In the genomic region with DNA sequence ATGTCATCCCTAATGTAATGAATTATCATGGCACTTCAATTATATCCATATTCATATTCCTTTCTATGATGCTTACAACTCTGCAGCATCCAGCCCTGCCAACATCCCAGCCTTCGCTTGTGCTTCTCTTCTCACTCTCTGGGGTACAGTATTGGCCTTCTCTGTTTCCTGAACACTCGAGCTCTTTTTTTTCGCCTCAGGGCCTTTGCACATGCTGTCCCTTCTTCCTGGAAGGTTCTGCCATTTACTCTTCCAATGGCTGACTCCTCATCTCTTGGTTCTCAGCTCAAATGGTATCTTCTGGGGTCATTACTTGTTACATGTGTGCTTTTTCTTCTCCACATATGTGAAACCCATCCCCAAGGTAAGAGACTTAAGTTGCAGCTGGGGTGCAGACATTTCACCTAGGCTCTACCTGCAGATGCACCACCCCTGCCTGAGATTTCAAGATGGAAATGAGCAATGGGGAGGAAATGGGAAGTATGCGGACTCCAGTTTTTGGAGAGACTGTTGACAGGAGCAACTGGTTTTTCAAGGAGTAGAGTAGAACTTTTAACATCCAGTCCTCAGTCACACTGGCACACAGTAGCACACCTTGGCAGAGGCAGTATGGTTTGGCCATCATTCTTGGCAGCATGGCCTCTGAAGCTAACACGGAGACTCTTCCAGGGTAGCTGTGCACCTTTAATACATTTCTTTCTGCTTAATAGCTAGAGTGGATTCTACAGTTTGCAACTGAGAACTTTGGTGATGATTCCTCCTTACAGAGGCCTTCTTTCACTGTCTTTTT, we compare ENCODE assay signal across 24 cellular contexts. TPM values are rescaled to one million over a fixed set of nuclear protein-coding genes. Genes with fewer than 3 reads are reported as not detected.
DNase-seq lines count a peak whose midpoint lies in the region; ATAC-seq, FAIRE-seq and TF ChIP-seq lines count a peak whose summit lies in the region.
"Had no signal": no experiment of that assay in that cellular context is flagged by ENCODE, and none has a peak within 500 bp of the region (broad histone marks: within the 10 kb centered on the region; RNA-seq: fewer than 3 reads in every experiment).

No MANE protein-coding gene starts in this region.

- peak; percentile 78 for FAIRE-seq in GM12891 (lab: Jason Lieb, UNC)
- FAIRE-seq: D721Med, H54, K562 had no signal

- H3K4me3 ChIP-seq in GM23338: no peak overlapping the region
- H3K4me3 ChIP-seq: GM23248, K562 had no signal

- ATAC-seq in left lobe of liver (peak; percentile 67), GM23338 (no peak)
- ATAC-seq: K562 had no signal

- no peaks in the 10 kb centered on the region; the same call in 1 of the 2 replicates for H3F3A ChIP-seq in GM23338 (replicated peaks; ENCODE audit: low read depth)

- H3K36me3 ChIP-seq in GM23338 (ENCODE audit: insufficient read depth): peaks cover 1% of the 10 kb centered on the region; the same call in 1 of the 2 replicates
- H3K36me3 ChIP-seq: BE2C had no signal

- H3K4me3 Mint-ChIP-seq in GM23338: no peak overlapping the region
- H3K4me3 Mint-ChIP-seq: CD4-positive, alpha-beta T cell; HFFc6 had no signal

- H3K36me3 Mint-ChIP-seq in GM23338 (ENCODE audit: low read depth): peaks cover 15% of the 10 kb centered on the region

- H3K27me3 Mint-ChIP-seq in GM23338 (ENCODE audit: insufficient read depth, low read depth, poor library complexity): peaks cover 6% of the 10 kb centered on the region

- H3K27ac ChIP-seq in C4-2B (peak overlapping the region; percentile 34; the same call in 1 of the 2 replicates), VCaP (peak overlapping the region; percentile 22; the same call in 1 of the 2 replicates), GM23338 (ENCODE audit: low read depth) (no peak overlapping the region)
- H3K27ac ChIP-seq: GM23248, HL-60 had no signal

- H3K9me3 Mint-ChIP-seq in GM23338: no peaks in the 10 kb centered on the region
- H3K9me3 Mint-ChIP-seq: CD4-positive, alpha-beta T cell; HFFc6 had no signal

- TF ChIP-seq CTCF in C4-2B (conservative IDR thresholded peaks at IDR 0.05) (no peak), VCaP (conservative IDR thresholded peaks at IDR 0.05) (no peak), GM23338 (conservative IDR thresholded peaks at IDR 0.05; ENCODE audit: low read depth in 2 of 2) (no peak)

- H2AFZ ChIP-seq in GM23338: no peak overlapping the region
- H2AFZ ChIP-seq: GM23248 had no signal

- H3K4me1 Mint-ChIP-seq in GM23338: peaks cover 4% of the 10 kb centered on the region

- H3K9me2 ChIP-seq in GM23338 (ENCODE audit: insufficient read depth): no peaks in the 10 kb centered on the region

- no peak for TF ChIP-seq POLR2A in GM12891 (IDR thresholded peaks at IDR 0.05; ENCODE audit: low read depth, low read length)

- H3K4me2 ChIP-seq in GM23338: no peak overlapping the region

- no peaks in the 10 kb centered on the region for H3K79me2 ChIP-seq in GM23338 (replicated peaks; ENCODE audit: insufficient read depth)

- H3K27ac Mint-ChIP-seq in GM23338: no peak overlapping the region
- H3K27ac Mint-ChIP-seq: CD4-positive, alpha-beta T cell; HFFc6 had no signal

- no peaks in the 10 kb centered on the region for H3K27me3 ChIP-seq in GM23338 (ENCODE audit: insufficient read depth)
- H3K27me3 ChIP-seq: BE2C had no signal

- DNase-seq in GM12891 (ENCODE audit: insufficient read length, low spot score): no peak
- peak; percentile 50 for DNase-seq in left lobe of liver (ENCODE audit: low spot score)
- DNase-seq in activated CD8-positive, alpha-beta memory T cell treated with anti-CD3 and anti-CD28 coated beads for 24 hours: no peak
- DNase-seq in SHP77 treated with DMSO at 0.1 percent for 48 hours (lab: John Stamatoyannopoulos, UW): no peak
- DNase-seq in GM23338 (ENCODE audit: low spot score): no peak
- DNase-seq: ACHN; BE2C; C1 segment of cervical spinal cord; Caco-2; CD4-positive, alpha-beta T cell; DMS153; DMS79; GDM1; GM23248; HCEC 1CT; HFFc6; IMR-90 had no signal

- no peaks in the 10 kb centered on the region for H4K20me1 ChIP-seq in GM23338 (replicated peaks; ENCODE audit: insufficient read depth)

- H3K4me1 ChIP-seq in GM23338 (ENCODE audit: insufficient read depth): no peaks in the 10 kb centered on the region
- H3K4me1 ChIP-seq: BE2C had no signal

TF ChIP-seq in GM12891, 5 proteins besides CTCF, POLR2A, EP300 and RAD21:
- TF ChIP-seq TAF1 (IDR thresholded peaks at IDR 0.05; ENCODE audit: low read depth, low read length) (no peak), SPI1 (IDR thresholded peaks at IDR 0.05; ENCODE audit: low read depth, low read length) (no peak), PAX5 (IDR thresholded peaks at IDR 0.05; ENCODE audit: insufficient read depth, low read length, severe bottlenecking) (no peak), POU2F2 (IDR thresholded peaks at IDR 0.05; ENCODE audit: low read depth, low read length) (no peak), POLR2AphosphoS5 (IDR thresholded peaks at IDR 0.05; ENCODE audit: low read depth, low read length) (no peak)
TF ChIP-seq in GM12891: peak in this region for 0.

TF ChIP-seq in GM23338, 12 proteins besides CTCF, POLR2A, EP300 and RAD21 (continues in another document):
- TF ChIP-seq EZH2phosphoT487 (IDR thresholded peaks at IDR 0.05; ENCODE audit: unreplicated experiment) (no peak), JUNB (IDR thresholded peaks at IDR 0.05; ENCODE audit: unreplicated experiment) (no peak), EZH2 (IDR thresholded peaks at IDR 0.05; ENCODE audit: low read depth, unreplicated experiment) (no peak), ZNF114 (CRISPR knock-in tag; IDR thresholded peaks at IDR 0.05) (no peak), NANOG (IDR thresholded peaks at IDR 0.05; ENCODE audit: borderline replicate concordance) (no peak), STAT1 (IDR thresholded peaks at IDR 0.05; ENCODE audit: unreplicated experiment) (no peak), POLR2AphosphoS5 (IDR thresholded peaks at IDR 0.05; ENCODE audit: low read depth) (no peak)
- TF ChIP-seq, protein P1, sequence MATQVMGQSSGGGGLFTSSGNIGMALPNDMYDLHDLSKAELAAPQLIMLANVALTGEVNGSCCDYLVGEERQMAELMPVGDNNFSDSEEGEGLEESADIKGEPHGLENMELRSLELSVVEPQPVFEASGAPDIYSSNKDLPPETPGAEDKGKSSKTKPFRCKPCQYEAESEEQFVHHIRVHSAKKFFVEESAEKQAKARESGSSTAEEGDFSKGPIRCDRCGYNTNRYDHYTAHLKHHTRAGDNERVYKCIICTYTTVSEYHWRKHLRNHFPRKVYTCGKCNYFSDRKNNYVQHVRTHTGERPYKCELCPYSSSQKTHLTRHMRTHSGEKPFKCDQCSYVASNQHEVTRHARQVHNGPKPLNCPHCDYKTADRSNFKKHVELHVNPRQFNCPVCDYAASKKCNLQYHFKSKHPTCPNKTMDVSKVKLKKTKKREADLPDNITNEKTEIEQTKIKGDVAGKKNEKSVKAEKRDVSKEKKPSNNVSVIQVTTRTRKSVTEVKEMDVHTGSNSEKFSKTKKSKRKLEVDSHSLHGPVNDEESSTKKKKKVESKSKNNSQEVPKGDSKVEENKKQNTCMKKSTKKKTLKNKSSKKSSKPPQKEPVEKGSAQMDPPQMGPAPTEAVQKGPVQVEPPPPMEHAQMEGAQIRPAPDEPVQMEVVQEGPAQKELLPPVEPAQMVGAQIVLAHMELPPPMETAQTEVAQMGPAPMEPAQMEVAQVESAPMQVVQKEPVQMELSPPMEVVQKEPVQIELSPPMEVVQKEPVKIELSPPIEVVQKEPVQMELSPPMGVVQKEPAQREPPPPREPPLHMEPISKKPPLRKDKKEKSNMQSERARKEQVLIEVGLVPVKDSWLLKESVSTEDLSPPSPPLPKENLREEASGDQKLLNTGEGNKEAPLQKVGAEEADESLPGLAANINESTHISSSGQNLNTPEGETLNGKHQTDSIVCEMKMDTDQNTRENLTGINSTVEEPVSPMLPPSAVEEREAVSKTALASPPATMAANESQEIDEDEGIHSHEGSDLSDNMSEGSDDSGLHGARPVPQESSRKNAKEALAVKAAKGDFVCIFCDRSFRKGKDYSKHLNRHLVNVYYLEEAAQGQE (IDR thresholded peaks at IDR 0.05; ENCODE audit: unreplicated experiment): no peak
- TF ChIP-seq, protein P2, sequence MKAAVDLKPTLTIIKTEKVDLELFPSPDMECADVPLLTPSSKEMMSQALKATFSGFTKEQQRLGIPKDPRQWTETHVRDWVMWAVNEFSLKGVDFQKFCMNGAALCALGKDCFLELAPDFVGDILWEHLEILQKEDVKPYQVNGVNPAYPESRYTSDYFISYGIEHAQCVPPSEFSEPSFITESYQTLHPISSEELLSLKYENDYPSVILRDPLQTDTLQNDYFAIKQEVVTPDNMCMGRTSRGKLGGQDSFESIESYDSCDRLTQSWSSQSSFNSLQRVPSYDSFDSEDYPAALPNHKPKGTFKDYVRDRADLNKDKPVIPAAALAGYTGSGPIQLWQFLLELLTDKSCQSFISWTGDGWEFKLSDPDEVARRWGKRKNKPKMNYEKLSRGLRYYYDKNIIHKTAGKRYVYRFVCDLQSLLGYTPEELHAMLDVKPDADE (IDR thresholded peaks at IDR 0.05): no peak

RNA-seq across cellular contexts. Expression of a gene that starts 42.4 kb away (rescaled TPM):
- polyA plus RNA-seq in GM12891 (2012; ENCODE audit: low read depth, missing spikeins): 10.6 TPM
- not detected for total RNA-seq in left lobe of liver
- total RNA-seq in GM23338 (2014; rRNA removed; shearing (Covaris generic)): 5.0 and 8.0 TPM in 2 replicates
- 13.2 and 18.5 TPM in 2 replicates for polyA plus RNA-seq in GM23338 (2016; fragmentation: Nextera tagmentation; extraction: Ambion mirVana)

RNA-seq across cellular contexts. Expression of a gene that starts 43.8 kb away (rescaled TPM):
- polyA plus RNA-seq in GM12891 (2012; ENCODE audit: low read depth, missing spikeins): 0.28 TPM
- 0.03 TPM for total RNA-seq in left lobe of liver
- total RNA-seq in GM23338 (2014; rRNA removed; shearing (Covaris generic)): 6.1 and 11.0 TPM in 2 replicates
- 4.3 and 5.8 TPM in 2 replicates for polyA plus RNA-seq in GM23338 (2016; fragmentation: Nextera tagmentation; extraction: Ambion mirVana)
- total RNA-seq: HT1080 had no signal

RNA-seq across cellular contexts. Expression of a gene that starts 44.0 kb away (rescaled TPM):
- 6.9 TPM for polyA plus RNA-seq in GM12891 (2012; ENCODE audit: low read depth, missing spikeins)
- total RNA-seq in left lobe of liver: 13.7 TPM
- 12.8 and 13.2 TPM in 2 replicates for total RNA-seq in GM23338 (2014; rRNA removed; shearing (Covaris generic))
- 36.1 and 36.4 TPM in 2 replicates for polyA plus RNA-seq in GM23338 (2016; fragmentation: Nextera tagmentation; extraction: Ambion mirVana)
